1 cellular context compared by ENCODE assay signal in genomic region chr6:167139761-167140160, GRCh38.
TF ChIP-seq lines count a peak whose summit lies in the region.

No MANE protein-coding gene starts in this region.

TF ChIP-seq in GM12878, 131 proteins besides CTCF, POLR2A, EP300 and RAD21 (continued from another document):
- no peak for TF ChIP-seq RELA (IDR thresholded peaks at IDR 0.05; ENCODE audit: borderline replicate concordance, partially characterized antibody)
- TF ChIP-seq TAF1 (IDR thresholded peaks at IDR 0.05; ENCODE audit: borderline replicate concordance, low read depth, low read length), result no peak
- no peak for TF ChIP-seq ETV6 (conservative IDR thresholded peaks at IDR 0.05 in 1 of 2, IDR thresholded peaks at IDR 0.05 in 1 of 2; ENCODE audit: borderline replicate concordance in 1 of 2, low read depth in 1 of 2)
- no peak for TF ChIP-seq PML (IDR thresholded peaks at IDR 0.05; ENCODE audit: low read length)
- no peak for TF ChIP-seq BCL3 (IDR thresholded peaks at IDR 0.05; ENCODE audit: borderline replicate concordance, insufficient read depth, low read depth, low read length, poor library complexity, severe bottlenecking)
- TF ChIP-seq CBX3 (IDR thresholded peaks at IDR 0.05; ENCODE audit: borderline replicate concordance, low read depth), result no peak
- no peak for TF ChIP-seq ELK1 (IDR thresholded peaks at IDR 0.05; ENCODE audit: low read depth, low read length)
- TF ChIP-seq JUND (IDR thresholded peaks at IDR 0.05; ENCODE audit: low read depth, low read length), result no peak
- no peak for TF ChIP-seq RCOR1 (conservative IDR thresholded peaks at IDR 0.05; ENCODE audit: low read depth, low read length)
- no peak for TF ChIP-seq SP1 (IDR thresholded peaks at IDR 0.05; ENCODE audit: low read depth, low read length)
